3 cellular contexts compared by ENCODE assay signal in the genomic region with DNA sequence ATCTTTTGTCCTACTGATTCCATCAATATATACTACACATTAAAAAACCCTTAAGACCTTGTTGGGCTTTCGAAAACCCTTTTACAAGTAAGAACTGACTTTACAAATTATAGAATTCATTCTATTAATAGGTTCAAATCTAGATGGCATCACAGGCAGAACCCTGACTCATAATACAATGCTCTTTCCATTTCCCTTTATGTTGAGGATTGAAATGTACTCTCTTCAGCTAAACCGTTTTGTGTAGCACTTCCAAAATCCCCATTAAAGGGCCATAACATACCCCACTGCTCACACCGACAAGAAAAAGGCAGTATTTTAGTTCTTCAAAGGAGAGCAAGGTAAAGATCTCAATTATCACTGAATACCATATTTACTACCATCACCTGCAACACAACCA.
TF ChIP-seq lines count a peak whose summit lies in the region.

No MANE protein-coding gene starts in this region.

TF ChIP-seq in SK-N-SH, 30 proteins besides CTCF, POLR2A, EP300 and RAD21 (continued from another document):
- TF ChIP-seq, protein P1, sequence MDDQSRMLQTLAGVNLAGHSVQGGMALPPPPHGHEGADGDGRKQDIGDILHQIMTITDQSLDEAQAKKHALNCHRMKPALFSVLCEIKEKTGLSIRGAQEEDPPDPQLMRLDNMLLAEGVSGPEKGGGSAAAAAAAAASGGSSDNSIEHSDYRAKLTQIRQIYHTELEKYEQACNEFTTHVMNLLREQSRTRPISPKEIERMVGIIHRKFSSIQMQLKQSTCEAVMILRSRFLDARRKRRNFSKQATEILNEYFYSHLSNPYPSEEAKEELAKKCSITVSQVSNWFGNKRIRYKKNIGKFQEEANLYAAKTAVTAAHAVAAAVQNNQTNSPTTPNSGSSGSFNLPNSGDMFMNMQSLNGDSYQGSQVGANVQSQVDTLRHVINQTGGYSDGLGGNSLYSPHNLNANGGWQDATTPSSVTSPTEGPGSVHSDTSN (IDR thresholded peaks at IDR 0.05) = no peak
- TF ChIP-seq RCOR1 (IDR thresholded peaks at IDR 0.05; ENCODE audit: low read length) = no peak
- TF ChIP-seq FOSL2 (IDR thresholded peaks at IDR 0.05; ENCODE audit: borderline replicate concordance, low read depth) = no peak
- TF ChIP-seq GATA2 (CRISPR knock-in tag; IDR thresholded peaks at IDR 0.05) = no peak
- no peak for TF ChIP-seq NFIC (IDR thresholded peaks at IDR 0.05; ENCODE audit: borderline replicate concordance)
- no peak for TF ChIP-seq EZH2phosphoT487 (IDR thresholded peaks at IDR 0.05; ENCODE audit: borderline replicate concordance, low read depth)
- TF ChIP-seq TAF1 (IDR thresholded peaks at IDR 0.05; ENCODE audit: borderline replicate concordance, low read depth, low read length) = no peak
- no peak for TF ChIP-seq YY1 (IDR thresholded peaks at IDR 0.05; ENCODE audit: low read depth)
- no peak for TF ChIP-seq ELF1 (IDR thresholded peaks at IDR 0.05)
- TF ChIP-seq, protein P2, sequence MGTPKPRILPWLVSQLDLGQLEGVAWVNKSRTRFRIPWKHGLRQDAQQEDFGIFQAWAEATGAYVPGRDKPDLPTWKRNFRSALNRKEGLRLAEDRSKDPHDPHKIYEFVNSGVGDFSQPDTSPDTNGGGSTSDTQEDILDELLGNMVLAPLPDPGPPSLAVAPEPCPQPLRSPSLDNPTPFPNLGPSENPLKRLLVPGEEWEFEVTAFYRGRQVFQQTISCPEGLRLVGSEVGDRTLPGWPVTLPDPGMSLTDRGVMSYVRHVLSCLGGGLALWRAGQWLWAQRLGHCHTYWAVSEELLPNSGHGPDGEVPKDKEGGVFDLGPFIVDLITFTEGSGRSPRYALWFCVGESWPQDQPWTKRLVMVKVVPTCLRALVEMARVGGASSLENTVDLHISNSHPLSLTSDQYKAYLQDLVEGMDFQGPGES (IDR thresholded peaks at IDR 0.05; ENCODE audit: low read depth, low read length) = no peak
- no peak for TF ChIP-seq POLR2AphosphoS5 (IDR thresholded peaks at IDR 0.05; ENCODE audit: low read depth, low read length)
- TF ChIP-seq RFX5 (IDR thresholded peaks at IDR 0.05; ENCODE audit: low read length) = no peak
- no peak for TF ChIP-seq GABPA (IDR thresholded peaks at IDR 0.05; ENCODE audit: low read depth)

TF ChIP-seq in SK-N-SH treated with all-trans-retinoic acid at 6 μM for 48 hours, 23 proteins besides CTCF, POLR2A, EP300 and RAD21:
- TF ChIP-seq, protein P3, sequence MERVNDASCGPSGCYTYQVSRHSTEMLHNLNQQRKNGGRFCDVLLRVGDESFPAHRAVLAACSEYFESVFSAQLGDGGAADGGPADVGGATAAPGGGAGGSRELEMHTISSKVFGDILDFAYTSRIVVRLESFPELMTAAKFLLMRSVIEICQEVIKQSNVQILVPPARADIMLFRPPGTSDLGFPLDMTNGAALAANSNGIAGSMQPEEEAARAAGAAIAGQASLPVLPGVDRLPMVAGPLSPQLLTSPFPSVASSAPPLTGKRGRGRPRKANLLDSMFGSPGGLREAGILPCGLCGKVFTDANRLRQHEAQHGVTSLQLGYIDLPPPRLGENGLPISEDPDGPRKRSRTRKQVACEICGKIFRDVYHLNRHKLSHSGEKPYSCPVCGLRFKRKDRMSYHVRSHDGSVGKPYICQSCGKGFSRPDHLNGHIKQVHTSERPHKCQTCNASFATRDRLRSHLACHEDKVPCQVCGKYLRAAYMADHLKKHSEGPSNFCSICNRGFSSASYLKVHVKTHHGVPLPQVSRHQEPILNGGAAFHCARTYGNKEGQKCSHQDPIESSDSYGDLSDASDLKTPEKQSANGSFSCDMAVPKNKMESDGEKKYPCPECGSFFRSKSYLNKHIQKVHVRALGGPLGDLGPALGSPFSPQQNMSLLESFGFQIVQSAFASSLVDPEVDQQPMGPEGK (CRISPR knock-in tag; IDR thresholded peaks at IDR 0.05; ENCODE audit: borderline replicate concordance) = no peak
- TF ChIP-seq RARB (CRISPR knock-in tag; IDR thresholded peaks at IDR 0.05) (no peak), PPARA (CRISPR knock-in tag; IDR thresholded peaks at IDR 0.05; ENCODE audit: borderline replicate concordance) (no peak), ZFP3 (CRISPR knock-in tag; IDR thresholded peaks at IDR 0.05) (no peak), OSR1 (CRISPR knock-in tag; IDR thresholded peaks at IDR 0.05) (no peak), TCF4 (CRISPR knock-in tag; IDR thresholded peaks at IDR 0.05; ENCODE audit: borderline replicate concordance) (no peak), GLIS3 (CRISPR knock-in tag; IDR thresholded peaks at IDR 0.05) (no peak), TOX (CRISPR knock-in tag; IDR thresholded peaks at IDR 0.05; ENCODE audit: borderline replicate concordance) (no peak), ISL1 (CRISPR knock-in tag; IDR thresholded peaks at IDR 0.05) (no peak), ZC3H10 (CRISPR knock-in tag; IDR thresholded peaks at IDR 0.05) (no peak)
- TF ChIP-seq, protein P4, sequence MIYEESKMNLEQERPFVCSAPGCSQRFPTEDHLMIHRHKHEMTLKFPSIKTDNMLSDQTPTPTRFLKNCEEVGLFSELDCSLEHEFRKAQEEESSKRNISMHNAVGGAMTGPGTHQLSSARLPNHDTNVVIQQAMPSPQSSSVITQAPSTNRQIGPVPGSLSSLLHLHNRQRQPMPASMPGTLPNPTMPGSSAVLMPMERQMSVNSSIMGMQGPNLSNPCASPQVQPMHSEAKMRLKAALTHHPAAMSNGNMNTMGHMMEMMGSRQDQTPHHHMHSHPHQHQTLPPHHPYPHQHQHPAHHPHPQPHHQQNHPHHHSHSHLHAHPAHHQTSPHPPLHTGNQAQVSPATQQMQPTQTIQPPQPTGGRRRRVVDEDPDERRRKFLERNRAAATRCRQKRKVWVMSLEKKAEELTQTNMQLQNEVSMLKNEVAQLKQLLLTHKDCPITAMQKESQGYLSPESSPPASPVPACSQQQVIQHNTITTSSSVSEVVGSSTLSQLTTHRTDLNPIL (CRISPR knock-in tag; IDR thresholded peaks at IDR 0.05; ENCODE audit: low read depth) = no peak
- TF ChIP-seq, protein P5, sequence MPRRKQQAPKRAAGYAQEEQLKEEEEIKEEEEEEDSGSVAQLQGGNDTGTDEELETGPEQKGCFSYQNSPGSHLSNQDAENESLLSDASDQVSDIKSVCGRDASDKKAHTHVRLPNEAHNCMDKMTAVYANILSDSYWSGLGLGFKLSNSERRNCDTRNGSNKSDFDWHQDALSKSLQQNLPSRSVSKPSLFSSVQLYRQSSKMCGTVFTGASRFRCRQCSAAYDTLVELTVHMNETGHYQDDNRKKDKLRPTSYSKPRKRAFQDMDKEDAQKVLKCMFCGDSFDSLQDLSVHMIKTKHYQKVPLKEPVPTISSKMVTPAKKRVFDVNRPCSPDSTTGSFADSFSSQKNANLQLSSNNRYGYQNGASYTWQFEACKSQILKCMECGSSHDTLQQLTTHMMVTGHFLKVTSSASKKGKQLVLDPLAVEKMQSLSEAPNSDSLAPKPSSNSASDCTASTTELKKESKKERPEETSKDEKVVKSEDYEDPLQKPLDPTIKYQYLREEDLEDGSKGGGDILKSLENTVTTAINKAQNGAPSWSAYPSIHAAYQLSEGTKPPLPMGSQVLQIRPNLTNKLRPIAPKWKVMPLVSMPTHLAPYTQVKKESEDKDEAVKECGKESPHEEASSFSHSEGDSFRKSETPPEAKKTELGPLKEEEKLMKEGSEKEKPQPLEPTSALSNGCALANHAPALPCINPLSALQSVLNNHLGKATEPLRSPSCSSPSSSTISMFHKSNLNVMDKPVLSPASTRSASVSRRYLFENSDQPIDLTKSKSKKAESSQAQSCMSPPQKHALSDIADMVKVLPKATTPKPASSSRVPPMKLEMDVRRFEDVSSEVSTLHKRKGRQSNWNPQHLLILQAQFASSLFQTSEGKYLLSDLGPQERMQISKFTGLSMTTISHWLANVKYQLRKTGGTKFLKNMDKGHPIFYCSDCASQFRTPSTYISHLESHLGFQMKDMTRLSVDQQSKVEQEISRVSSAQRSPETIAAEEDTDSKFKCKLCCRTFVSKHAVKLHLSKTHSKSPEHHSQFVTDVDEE (CRISPR knock-in tag; IDR thresholded peaks at IDR 0.05) = no peak
- TF ChIP-seq, protein P6, sequence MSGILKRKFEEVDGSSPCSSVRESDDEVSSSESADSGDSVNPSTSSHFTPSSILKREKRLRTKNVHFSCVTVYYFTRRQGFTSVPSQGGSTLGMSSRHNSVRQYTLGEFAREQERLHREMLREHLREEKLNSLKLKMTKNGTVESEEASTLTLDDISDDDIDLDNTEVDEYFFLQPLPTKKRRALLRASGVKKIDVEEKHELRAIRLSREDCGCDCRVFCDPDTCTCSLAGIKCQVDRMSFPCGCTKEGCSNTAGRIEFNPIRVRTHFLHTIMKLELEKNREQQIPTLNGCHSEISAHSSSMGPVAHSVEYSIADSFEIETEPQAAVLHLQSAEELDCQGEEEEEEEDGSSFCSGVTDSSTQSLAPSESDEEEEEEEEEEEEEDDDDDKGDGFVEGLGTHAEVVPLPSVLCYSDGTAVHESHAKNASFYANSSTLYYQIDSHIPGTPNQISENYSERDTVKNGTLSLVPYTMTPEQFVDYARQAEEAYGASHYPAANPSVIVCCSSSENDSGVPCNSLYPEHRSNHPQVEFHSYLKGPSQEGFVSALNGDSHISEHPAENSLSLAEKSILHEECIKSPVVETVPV (CRISPR knock-in tag; IDR thresholded peaks at IDR 0.05) = no peak

TF ChIP-seq in HEK293T, 16 proteins besides CTCF, POLR2A, EP300 and RAD21 (continued from another document):
- TF ChIP-seq, protein P7, sequence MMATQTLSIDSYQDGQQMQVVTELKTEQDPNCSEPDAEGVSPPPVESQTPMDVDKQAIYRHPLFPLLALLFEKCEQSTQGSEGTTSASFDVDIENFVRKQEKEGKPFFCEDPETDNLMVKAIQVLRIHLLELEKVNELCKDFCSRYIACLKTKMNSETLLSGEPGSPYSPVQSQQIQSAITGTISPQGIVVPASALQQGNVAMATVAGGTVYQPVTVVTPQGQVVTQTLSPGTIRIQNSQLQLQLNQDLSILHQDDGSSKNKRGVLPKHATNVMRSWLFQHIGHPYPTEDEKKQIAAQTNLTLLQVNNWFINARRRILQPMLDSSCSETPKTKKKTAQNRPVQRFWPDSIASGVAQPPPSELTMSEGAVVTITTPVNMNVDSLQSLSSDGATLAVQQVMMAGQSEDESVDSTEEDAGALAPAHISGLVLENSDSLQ (IDR thresholded peaks at IDR 0.05) = no peak
- TF ChIP-seq L3MBTL2 (conservative IDR thresholded peaks at IDR 0.05) (no peak), LEF1 (IDR thresholded peaks at IDR 0.05; ENCODE audit: borderline replicate concordance) (no peak)
